33 cellular contexts compared by ENCODE assay signal in the genomic region with DNA sequence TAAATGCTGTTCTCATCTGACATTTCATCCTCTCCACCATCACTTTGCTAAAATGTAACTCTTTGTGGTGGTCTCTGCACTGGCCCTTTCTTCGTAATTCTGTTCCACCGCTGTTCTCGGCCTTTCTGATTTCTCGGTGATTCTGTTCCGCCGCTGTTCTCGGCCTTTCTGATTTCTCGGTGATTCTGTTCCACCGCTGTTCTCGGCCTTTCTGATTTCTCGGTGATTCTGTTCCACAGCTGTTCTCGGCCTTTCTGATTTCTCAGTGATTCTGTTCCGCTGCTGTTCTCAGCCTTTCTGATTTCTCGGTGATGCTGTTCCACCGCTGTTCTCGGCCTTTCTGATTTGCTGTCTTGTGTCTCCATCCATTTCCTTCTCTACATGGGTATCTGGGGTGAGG. TPM values are rescaled to one million over a fixed set of nuclear protein-coding genes. Genes with fewer than 3 reads are reported as not detected.
"Had no signal": no experiment of that assay in that cellular context is flagged by ENCODE, and none has a peak within 500 bp of the region (broad histone marks: within the 10 kb centered on the region; RNA-seq: fewer than 3 reads in every experiment).

No MANE protein-coding gene starts in this region.

- H3K4me1 ChIP-seq: neural progenitor cell, psoas muscle had no signal

- H3K9me3 Mint-ChIP-seq: natural killer cell; nephron; neural progenitor cell; stimulated activated naive CD8-positive, alpha-beta T cell treated with anti-CD3 and anti-CD28 coated beads, Interleukin-15, Interleukin-2, amounts not matched to agents 100 ng/mL and 50 ng/mL, for 24 hours had no signal

- H3K9ac ChIP-seq: neural progenitor cell, parathyroid adenoma had no signal

- H3K4me2 ChIP-seq: neural progenitor cell, smooth muscle cell had no signal

- H3K36me3 Mint-ChIP-seq: natural killer cell; neural progenitor cell; stimulated activated effector memory CD8-positive, alpha-beta T cell treated with anti-CD3 and anti-CD28 coated beads, Interleukin-12 subunit alpha, Interleukin-12 subunit beta, amount 100 ng/mL, for 72 hours had no signal

- H3K27me3 ChIP-seq: ovary, upper lobe of left lung, vagina had no signal

- H3K27ac Mint-ChIP-seq: naive thymus-derived CD4-positive, alpha-beta T cell; natural killer cell; nephron; neural progenitor cell; progenitor cell of endocrine pancreas; stimulated activated effector memory CD8-positive, alpha-beta T cell treated with anti-CD3 and anti-CD28 coated beads, Interleukin-12 subunit alpha, Interleukin-12 subunit beta, amount 100 ng/mL, for 72 hours; stimulated activated naive B cell treated with anti-CD40 and anti-IgM and Interleukin-4, amounts not matched to agents 10 μg/mL and 1 μg/mL and 100 μg/mL, for 72 hours; stimulated activated naive CD8-positive, alpha-beta T cell treated with anti-CD3 and anti-CD28 coated beads, Interleukin-15, Interleukin-2, amounts not matched to agents 100 ng/mL and 50 ng/mL, for 24 hours had no signal

- H3K36me3 ChIP-seq: neural progenitor cell, ovary, stomach, thoracic aorta, thyroid gland, tibial nerve, upper lobe of left lung, vagina had no signal

- H3K27ac ChIP-seq: neural progenitor cell, ovary, parathyroid adenoma, psoas muscle, skin epidermis, stomach, thoracic aorta, thyroid gland, tibial nerve, upper lobe of left lung, vagina had no signal

- H3K4me3 ChIP-seq: neural progenitor cell, ovary, psoas muscle, skin epidermis, smooth muscle cell, stomach, thoracic aorta, thyroid gland, tibial nerve, upper lobe of left lung, vagina had no signal

- FAIRE-seq: urothelium cell line had no signal

- DNase-seq: naive thymus-derived CD4-positive, alpha-beta T cell; natural killer cell; occipital lobe; stimulated activated CD4-positive, alpha-beta T cell treated with anti-CD3 and anti-CD28 coated beads, Interleukin-15, amount 100 ng/mL, for 24 hours; stimulated activated CD4-positive, alpha-beta T cell treated with anti-CD3 and anti-CD28 coated beads, Interleukin-2, amount 100 ng/mL, for 24 hours; stimulated activated CD4-positive, alpha-beta T cell treated with anti-CD3 and anti-CD28 coated beads, Interleukin-2, amount 100 ng/mL, for 48 hours; stimulated activated CD4-positive, alpha-beta T cell treated with anti-CD3 and anti-CD28 coated beads, Interleukin-4, amount 100 ng/mL, for 24 hours; stimulated activated naive B cell treated with anti-CD40 and anti-IgM and Interleukin-4, amounts not matched to agents 10 μg/mL and 1 μg/mL and 100 μg/mL, for 72 hours; stimulated activated naive CD4-positive, alpha-beta T cell treated with Interleukin-2 at 50 U/mL for 16 hours; stomach; thyroid gland; trophoblast cell; upper lobe of left lung had no signal

- H3K9me3 ChIP-seq: ovary, psoas muscle, stomach, thoracic aorta, thyroid gland, tibial nerve, upper lobe of left lung, vagina had no signal

- ATAC-seq: naive thymus-derived CD4-positive, alpha-beta T cell; natural killer cell; right cardiac atrium; sciatic nerve; stimulated activated effector memory CD8-positive, alpha-beta T cell treated with anti-CD3 and anti-CD28 coated beads, Interleukin-12 subunit alpha, Interleukin-12 subunit beta, amount 100 ng/mL, for 72 hours; stimulated activated naive B cell treated with anti-CD40 and anti-IgM and Interleukin-4, amounts not matched to agents 10 μg/mL and 1 μg/mL and 100 μg/mL, for 72 hours had no signal

RNA-seq across cellular contexts. Expression of a gene that starts 12.3 kb away (rescaled TPM):
- total RNA-seq: naive thymus-derived CD4-positive, alpha-beta T cell; natural killer cell; osteoblast; progenitor cell of endocrine pancreas; renal cortical epithelial cell had no signal
- polyA plus RNA-seq: naive thymus-derived CD4-positive, alpha-beta T cell; neural cell had no signal

RNA-seq across cellular contexts. Expression of a gene that starts 44.0 kb away (rescaled TPM):
- total RNA-seq: naive thymus-derived CD4-positive, alpha-beta T cell; progenitor cell of endocrine pancreas had no signal
- polyA plus RNA-seq: naive thymus-derived CD4-positive, alpha-beta T cell; neural cell had no signal

RNA-seq across cellular contexts. Expression of a gene that starts 55.7 kb away (rescaled TPM):
- total RNA-seq: naive thymus-derived CD4-positive, alpha-beta T cell; progenitor cell of endocrine pancreas; subcutaneous adipose tissue had no signal
- polyA plus RNA-seq: naive thymus-derived CD4-positive, alpha-beta T cell had no signal
